In the genomic region with DNA sequence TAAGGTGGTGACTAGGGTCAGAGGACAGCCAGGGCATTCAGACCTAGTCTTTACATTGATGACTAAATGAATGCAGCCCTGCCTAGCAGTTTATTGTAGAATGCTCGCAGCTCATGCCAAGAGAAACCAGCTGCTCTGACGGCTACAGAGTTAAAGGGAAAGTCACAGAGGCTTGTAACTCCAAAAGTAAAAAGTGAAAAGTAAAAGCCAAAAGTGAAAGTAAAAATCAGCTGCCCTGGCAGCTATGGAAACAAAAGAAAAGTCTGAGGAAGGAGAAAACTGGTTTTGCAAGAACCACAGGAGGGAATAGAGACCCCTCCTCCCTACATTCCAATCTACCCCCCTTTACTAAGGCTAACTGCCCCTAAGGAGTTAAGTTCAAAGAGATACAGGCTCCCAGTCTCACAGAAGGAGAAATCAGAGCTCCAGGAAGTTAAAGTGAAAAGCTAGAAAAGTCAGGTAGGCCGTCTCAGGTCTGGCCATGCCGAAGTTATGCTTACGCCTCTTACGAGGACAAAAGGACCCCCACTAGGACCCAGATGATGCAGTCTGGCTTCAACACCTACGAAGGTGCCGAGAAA, we compare ENCODE assay signal across 8 cellular contexts. TPM values are rescaled to one million over a fixed set of nuclear protein-coding genes. Genes with fewer than 3 reads are reported as not detected.
DNase-seq lines count a peak whose midpoint lies in the region; ATAC-seq and TF ChIP-seq lines count a peak whose summit lies in the region.

No MANE protein-coding gene starts in this region.

- peak overlapping the region; percentile 71 for H3K27ac Mint-ChIP-seq in T-helper 1 cell treated with Interleukin-12 subunit alpha and Interleukin-12 subunit beta and Interleukin-4 antibody, amounts not matched to agents 30 μg/mL and 1 μg/mL, for 36 hours

- WGBS in body of pancreas, 2 donors, result 2 to 4% methylated on average over 8 of the region's 8 CpGs
- WGBS in suprapubic skin, result 19% methylated on average over 8 of the region's 8 CpGs

- peak; percentile 53 for ATAC-seq in body of pancreas

- H3K27ac ChIP-seq in body of pancreas, result peak overlapping the region in 3 of 4 donors; percentile 39 to 81 (median 61)
- peak overlapping the region; percentile 56 for H3K27ac ChIP-seq in suprapubic skin

- H3K27me3 Mint-ChIP-seq in T-helper 1 cell treated with Interleukin-12 subunit alpha and Interleukin-12 subunit beta and Interleukin-4 antibody, amounts not matched to agents 30 μg/mL and 1 μg/mL, for 36 hours (ENCODE audit: low read depth), result peaks cover 37% of the 10 kb centered on the region

- H3K4me1 Mint-ChIP-seq in T-helper 1 cell treated with Interleukin-12 subunit alpha and Interleukin-12 subunit beta and Interleukin-4 antibody, amounts not matched to agents 30 μg/mL and 1 μg/mL, for 36 hours (ENCODE audit: low read depth), result peaks cover 16% of the 10 kb centered on the region

- intact Hi-C loops in body of pancreas (cut with DNase I), result no loop called here

- no peak for TF ChIP-seq POLR2A in body of pancreas (IDR thresholded peaks at IDR 0.05)
- TF ChIP-seq POLR2A in suprapubic skin (IDR thresholded peaks at IDR 0.05), result no peak

- H3K36me3 ChIP-seq in body of pancreas (replicated peaks in 1 of 2; ENCODE audit: insufficient read depth in 1 of 2, low read depth in 2 of 2) (no peaks in the 10 kb centered on the region), suprapubic skin (no peaks in the 10 kb centered on the region)

- no peak for TF ChIP-seq EP300 in suprapubic skin (IDR thresholded peaks at IDR 0.05)

- H3K4me1 ChIP-seq in body of pancreas, result no peaks in the 10 kb centered on the region
- peaks cover 8% of the 10 kb centered on the region for H3K4me1 ChIP-seq in suprapubic skin

- H3K4me3 ChIP-seq in body of pancreas (no peak overlapping the region), suprapubic skin (peak overlapping the region; percentile 42)

- no peak for TF ChIP-seq CTCF in body of pancreas (IDR thresholded peaks at IDR 0.05)
- TF ChIP-seq CTCF in suprapubic skin (IDR thresholded peaks at IDR 0.05), result no peak

- H3K9me3 Mint-ChIP-seq in T-helper 1 cell treated with Interleukin-12 subunit alpha and Interleukin-12 subunit beta and Interleukin-4 antibody, amounts not matched to agents 30 μg/mL and 1 μg/mL, for 36 hours, result no peaks in the 10 kb centered on the region

- DNase-seq in T-helper 1 cell (no peak), body of pancreas (peak in 1 of 4 donors; percentile 17), kidney tubule cell (ENCODE audit: low spot score) (peak; percentile 36), suprapubic skin (ENCODE audit: low spot score in 2 of 2) (no peak), NCI-H2081 treated with DMSO at 0.1 percent for 48 hours (lab: John Stamatoyannopoulos, UW) (no peak), NCI-H1092 (lab: John Stamatoyannopoulos, UW) (no peak), AG08396 (ENCODE audit: low spot score) (no peak)

- H3K27me3 ChIP-seq in body of pancreas (no peaks in the 10 kb centered on the region), suprapubic skin (no peaks in the 10 kb centered on the region)

- peak overlapping the region; percentile 82 for H3K4me3 Mint-ChIP-seq in T-helper 1 cell treated with Interleukin-12 subunit alpha and Interleukin-12 subunit beta and Interleukin-4 antibody, amounts not matched to agents 30 μg/mL and 1 μg/mL, for 36 hours

- no peaks in the 10 kb centered on the region for H3K36me3 Mint-ChIP-seq in T-helper 1 cell treated with Interleukin-12 subunit alpha and Interleukin-12 subunit beta and Interleukin-4 antibody, amounts not matched to agents 30 μg/mL and 1 μg/mL, for 36 hours (ENCODE audit: low read depth)

- no peaks in the 10 kb centered on the region for H3K9me3 ChIP-seq in body of pancreas
- no peaks in the 10 kb centered on the region for H3K9me3 ChIP-seq in suprapubic skin

RNA-seq across cellular contexts. Expression of a gene that starts 6.0 kb away (rescaled TPM):
- total RNA-seq in body of pancreas (not detected), suprapubic skin (not detected)

RNA-seq across cellular contexts. Expression of a gene that starts 12.3 kb away (rescaled TPM):
- total RNA-seq in body of pancreas, result not detected
- total RNA-seq in suprapubic skin, result not detected

RNA-seq across cellular contexts. Expression of a gene that starts 21.9 kb away (rescaled TPM):
- total RNA-seq in body of pancreas, result not detected
- not detected for total RNA-seq in suprapubic skin

RNA-seq across cellular contexts. Expression of a gene that starts 39.9 kb away (rescaled TPM):
- 10 to 100 TPM in 1 of 2 donors, 1 to 10 TPM in 1; 3.0 to 16.3 TPM for total RNA-seq in body of pancreas
- 10 to 100 TPM in 1 of 4 donors, 1 to 10 TPM in 3; 4.8 to 13.3 (median 5.7) TPM for total RNA-seq in suprapubic skin

RNA-seq across cellular contexts. Expression of a gene that starts 45.0 kb away (rescaled TPM):
- total RNA-seq in body of pancreas (not detected), suprapubic skin (1 to 10 TPM in 1 of 4 donors, under 1 TPM in 2, not detected in 1; 0.26 to 1.0 (median 0.62) TPM)
